In the genomic region with DNA sequence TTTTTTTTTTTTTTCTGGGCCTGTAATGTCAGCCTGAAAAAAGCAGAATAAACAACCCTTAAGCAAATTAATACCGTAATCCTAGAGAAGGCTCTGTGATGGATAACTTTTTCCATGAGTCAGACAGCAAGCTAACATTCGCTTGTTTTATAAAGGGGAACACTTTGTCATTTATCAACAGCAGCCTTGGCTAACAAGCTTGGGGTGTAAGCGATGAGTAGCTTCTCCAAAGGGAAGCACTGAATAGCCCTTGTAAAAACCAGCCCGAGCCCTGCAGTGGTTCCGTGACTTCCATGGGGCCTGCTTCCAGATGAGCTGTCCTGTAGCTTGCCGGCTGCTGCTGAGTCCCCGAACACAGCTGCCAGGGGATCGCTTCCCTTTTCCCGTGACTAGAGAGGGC, we compare ENCODE assay signal across 8 cellular contexts. TPM values are rescaled to one million over a fixed set of nuclear protein-coding genes. Genes with fewer than 3 reads are reported as not detected.
DNase-seq lines count a peak whose midpoint lies in the region; ATAC-seq, FAIRE-seq and TF ChIP-seq lines count a peak whose summit lies in the region.

No MANE protein-coding gene starts in this region.

- H4K5ac ChIP-seq in H1 (ENCODE audit: insufficient read length, low read depth, low read length) = no peak overlapping the region

- FAIRE-seq in H1 (lab: Jason Lieb, UNC) (no peak), GM12892 (lab: Jason Lieb, UNC) (no peak)

- no peak overlapping the region for H3K23ac ChIP-seq in H1 (ENCODE audit: insufficient read length)

- peaks cover 58% of the 10 kb centered on the region for H3K4me1 ChIP-seq in PC-3 (ENCODE audit: insufficient read depth, low read length)
- H3K4me1 ChIP-seq in H1 (replicated peaks in 1 of 4; ENCODE audit: control insufficient read depth in 3 of 4, insufficient read depth in 4 of 4, low read length in 3 of 4) = peaks cover 0 to 7% (median 4%) of the 10 kb centered on the region in 4 experiments; a peak in 6 of 7 replicates

- H3K4me2 ChIP-seq in PC-3 (ENCODE audit: low read length) = peak overlapping the region; percentile 82
- H3K4me2 ChIP-seq in H1 (ENCODE audit: insufficient read depth in 1 of 2, low read depth in 2 of 2, low read length in 2 of 2) = no peak overlapping the region

- no peak overlapping the region for H2BK5ac ChIP-seq in H1 (ENCODE audit: low read depth, low read length)

- peaks cover 8% of the 10 kb centered on the region for H3K27me3 Mint-ChIP-seq in nephron progenitor cell (ENCODE audit: low read depth, poor library complexity)

- H4K20me1 ChIP-seq in PC-3 (ENCODE audit: low read length) (no peaks in the 10 kb centered on the region), H1 (replicated peaks in 1 of 2; ENCODE audit: control insufficient read depth in 1 of 2, insufficient read depth in 2 of 2, low read length in 2 of 2) (peaks cover 4 to 6% of the 10 kb centered on the region in 2 experiments)

- H3K36me3 Mint-ChIP-seq in nephron progenitor cell (ENCODE audit: low read depth) = no peaks in the 10 kb centered on the region

- H3K9me2 ChIP-seq in PC-3 (replicated peaks; ENCODE audit: low read length) = no peaks in the 10 kb centered on the region

- peak overlapping the region; percentile 99 for H3K27ac ChIP-seq in PC-3 (ENCODE audit: low read length)
- H3K27ac ChIP-seq in H1 (ENCODE audit: low read depth, low read length) = no peak overlapping the region

- H2BK20ac ChIP-seq in H1 (ENCODE audit: low read length) = no peak overlapping the region

- peak; percentile 72 for ATAC-seq in PC-3
- ATAC-seq in GM19467 (IDR thresholded peaks at IDR 0.05; ENCODE audit: unreplicated experiment) = no peak

- H3K56ac ChIP-seq in H1 (replicated peaks; ENCODE audit: insufficient read length, low read depth, low read length) = no peak overlapping the region

- TF ChIP-seq CTCF in PC-3 (conservative IDR thresholded peaks at IDR 0.05; ENCODE audit: low read depth, low read length) = no peak
- no peak for TF ChIP-seq CTCF in H1 (IDR thresholded peaks at IDR 0.05; ENCODE audit: control extremely low read depth in 1 of 3, insufficient read depth in 1 of 3, low read depth in 1 of 3, low read length in 3 of 3)
- TF ChIP-seq CTCF in nephron progenitor cell (IDR thresholded peaks at IDR 0.05) = no peak

- peaks cover 78% of the 10 kb centered on the region for H3K4me1 Mint-ChIP-seq in nephron progenitor cell

- TF ChIP-seq RAD21 in H1 (IDR thresholded peaks at IDR 0.05 in 1 of 2, conservative IDR thresholded peaks at IDR 0.05 in 1 of 2; ENCODE audit: low read depth in 2 of 2, low read length in 2 of 2) = no peak

- peak overlapping the region; percentile 94 for H3K27ac Mint-ChIP-seq in nephron progenitor cell

- CTCF ChIA-PET in PC-3 (lab: Charles Lee) = interaction anchor here (1.0 to 1.2 kb wide), 4 partner anchors 29 to 51 kb away, joined by 3 to 15 read pairs (median 4); no protein-coding TSS in a partner anchor
- CTCF ChIA-PET in H1 (lab: Charles Lee; ENCODE audit: partially characterized antibody) = interaction anchor here (0.8 to 7.7 kb wide), 14 partner anchors 11 to 164 kb away, joined by 3 to 40 read pairs (median 4); a partner anchor contains a TSS

- no peak overlapping the region for H3K4ac ChIP-seq in H1 (replicated peaks; ENCODE audit: insufficient read length, low read depth, low read length)

- peaks cover 9% of the 10 kb centered on the region for H3F3A ChIP-seq in PC-3 (ENCODE audit: low read length, unreplicated experiment)

- H3K9me3 Mint-ChIP-seq in nephron progenitor cell = no peaks in the 10 kb centered on the region

- no peaks in the 10 kb centered on the region for H3K27me3 ChIP-seq in PC-3 (ENCODE audit: low read length)
- no peaks in the 10 kb centered on the region for H3K27me3 ChIP-seq in H1 (replicated peaks in 1 of 4; ENCODE audit: control insufficient read depth in 3 of 4, extremely low read depth in 1 of 4, insufficient read depth in 3 of 4, low read length in 3 of 4)

- H4K91ac ChIP-seq in H1 (replicated peaks; ENCODE audit: insufficient read length, low read length) = no peak overlapping the region

- TF ChIP-seq POLR2A in H1 (IDR thresholded peaks at IDR 0.05; ENCODE audit: control extremely low read depth in 1 of 2, low read depth in 2 of 2, low read length in 2 of 2) (no peak), GM12892 (IDR thresholded peaks at IDR 0.05; ENCODE audit: low read depth, low read length) (no peak)

- H3K4me3 ChIP-seq in PC-3 (ENCODE audit: low read length) (peak overlapping the region; percentile 52), H1 (ENCODE audit: extremely low read depth in 1 of 4, insufficient read depth in 2 of 4, low read depth in 3 of 4, low read length in 4 of 4) (no peak overlapping the region)

- 95% methylated on average over 9 of the region's 9 CpGs; no CpG with 5 or more reads in 1 of the 2 experiments for WGBS in H1 (ENCODE audit: extremely low coverage in 1 of 2, insufficient coverage in 1 of 2, insufficient read length in 1 of 2, insufficient replicate concordance in 2 of 2, low coverage in 1 of 2, low lambda C conversion rate in 2 of 2, missing lambda C conversion rate in 1 of 2), 2 experiments

- no peaks in the 10 kb centered on the region for H3K9me3 ChIP-seq in PC-3 (ENCODE audit: low read length)
- no peaks in the 10 kb centered on the region for H3K9me3 ChIP-seq in H1 (ENCODE audit: insufficient read depth in 2 of 2, low read depth in 1 of 2, low read length in 1 of 2)

- no peak for TF ChIP-seq EP300 in H1 (IDR thresholded peaks at IDR 0.05; ENCODE audit: borderline replicate concordance in 1 of 2, low read depth in 2 of 2, low read length in 2 of 2)

- DNase-seq in CD1c-positive myeloid dendritic cell (ENCODE audit: extremely low spot score) (peak; percentile 91), PC-3 (peak; percentile 76), H1 (ENCODE audit: low read depth in 1 of 2, low spot score in 2 of 2) (no peak), nephron progenitor cell (peak; percentile 34), GM12892 (ENCODE audit: insufficient read length) (no peak), GM19238 (ENCODE audit: insufficient read length, low spot score) (no peak), NCI-H1105 (lab: John Stamatoyannopoulos, UW) (no peak)

- peak overlapping the region; percentile 86 for H3K9ac ChIP-seq in PC-3 (ENCODE audit: low read length)
- H3K9ac ChIP-seq in H1 (replicated peaks in 1 of 4; ENCODE audit: extremely low read depth in 1 of 4, low read depth in 3 of 4, low read length in 3 of 4) = no peak overlapping the region; a peak in 3 of 7 replicates

- no peak overlapping the region for H3K4me3 Mint-ChIP-seq in nephron progenitor cell

- H2BK120ac ChIP-seq in H1 (replicated peaks; ENCODE audit: low read depth, low read length) = no peak overlapping the region

- H3K23me2 ChIP-seq in H1 (ENCODE audit: low read depth, low read length) = no peaks in the 10 kb centered on the region

- H2BK15ac ChIP-seq in H1 (ENCODE audit: low read length) = no peak overlapping the region

- TSS peak; percentile 43 for BruUV-seq in PC-3 (replicated peaks; lab: Mats Ljungman, UMichigan)

- H3K18ac ChIP-seq in H1 (ENCODE audit: extremely low read depth, low read length) = no peak overlapping the region

- H3K36me3 ChIP-seq in PC-3 (ENCODE audit: low read depth, low read length) (peaks cover 37% of the 10 kb centered on the region), H1 (ENCODE audit: control insufficient read depth in 2 of 4, insufficient read depth in 4 of 4, low read length in 3 of 4) (peaks cover 11 to 46% (median 18%) of the 10 kb centered on the region in 4 experiments)

- H3K14ac ChIP-seq in H1 (ENCODE audit: insufficient read length) = no peak overlapping the region

- peaks cover 12% of the 10 kb centered on the region for H3K79me1 ChIP-seq in H1 (ENCODE audit: low read depth, low read length)

- H2AK5ac ChIP-seq in H1 (ENCODE audit: low read depth, low read length) = no peak overlapping the region

- POLR2A ChIA-PET in PC-3 (lab: Charles Lee; ENCODE audit: unreplicated experiment) (interaction anchor here (0.6 to 1.9 kb wide), 4 partner anchors 29 to 50 kb away, joined by 3 to 7 read pairs (median 4); a partner anchor contains a TSS), H1 (lab: Charles Lee; ENCODE audit: partially characterized antibody) (interaction anchor here (0.6 to 9.3 kb wide), 8 partner anchors 9 to 165 kb away, joined by 3 to 51 read pairs (median 6); no protein-coding TSS in a partner anchor)

- intact Hi-C loops in PC-3 (cut with micrococcal nuclease) = loop anchor here (1.0 kb wide), 3 partner anchors 14 to 50 kb away; a partner anchor contains a TSS

- H2AFZ ChIP-seq in PC-3 (ENCODE audit: low read length) = no peak overlapping the region
- H2AFZ ChIP-seq in H1 (ENCODE audit: low read length) = no peak overlapping the region

- H3K79me2 ChIP-seq in PC-3 (ENCODE audit: low read length) (peaks cover 50% of the 10 kb centered on the region), H1 (ENCODE audit: control insufficient read depth in 1 of 2, insufficient read depth in 2 of 2, low read length in 2 of 2) (peaks cover 0 to 39% of the 10 kb centered on the region in 2 experiments; a peak in 2 of 4 replicates)

- peak overlapping the region; percentile 53 for H4K8ac ChIP-seq in H1 (ENCODE audit: extremely low read depth, insufficient read depth, low read length)

- no peak overlapping the region for H2BK12ac ChIP-seq in H1 (ENCODE audit: low read depth, low read length)

TF ChIP-seq in H1, 55 proteins besides CTCF, POLR2A, EP300 and RAD21:
- TF ChIP-seq MAFK (IDR thresholded peaks at IDR 0.05; ENCODE audit: low read depth, low read length) (no peak), TAF7 (optimal IDR thresholded peaks at IDR 0.05; ENCODE audit: borderline replicate concordance, low read depth, low read length) (no peak), RFX5 (IDR thresholded peaks at IDR 0.05; ENCODE audit: borderline replicate concordance, low read depth, low read length) (no peak), POLR2AphosphoS5 (IDR thresholded peaks at IDR 0.05; ENCODE audit: low read depth, low read length) (no peak), KDM4A (IDR thresholded peaks at IDR 0.05; ENCODE audit: low read depth, low read length, severe bottlenecking) (no peak)
TF ChIP-seq in H1: peak in this region for 0.

RNA-seq across cellular contexts. Expression of a gene that starts 29.6 kb away (rescaled TPM):
- 153 and 174 TPM in 2 replicates for total RNA-seq in PC-3 (2014; rRNA removed)
- 164 and 168 TPM in 2 replicates for total RNA-seq in H1 (2021; fragmentation: NEBNext Ultra II Directional; extraction: Animal tissue kit (Norgen Biotek cat#: 25700))
- 173 and 319 TPM in 2 replicates for polyA plus RNA-seq in H1 (2011; rRNA removed)
- 270 TPM for polyA plus RNA-seq in H1 (2011; cell fraction: cytosol; rRNA removed)
- 124 TPM for polyA plus RNA-seq in H1 (2011; cell fraction: nucleus; rRNA removed)
- polyA plus RNA-seq in H1 (2012, experiment 1 of 2) = 202 to 227 TPM (median 219 TPM) in 4 replicates
- 250 TPM for polyA plus RNA-seq in H1 (2012, experiment 2 of 2)
- polyA plus RNA-seq in H1 (2013, experiment 1 of 2) = 461 TPM
- 438 TPM for polyA plus RNA-seq in H1 (2013, experiment 2 of 2)
- 187 and 223 TPM in 2 replicates for polyA minus RNA-seq in H1 (2011; rRNA and poly(A)+ RNA removed)
- polyA minus RNA-seq in H1 (2011; cell fraction: cytosol; rRNA and poly(A)+ RNA removed) = 121 TPM
- polyA minus RNA-seq in H1 (2011; cell fraction: nucleus; rRNA and poly(A)+ RNA removed) = 81.6 TPM
- polyA plus RNA-seq in GM12892 (2012; ENCODE audit: missing spikeins) = 12.4 TPM

Comparison
In these comparisons a context has a peak if more than half of its experiments do, and no peak if none do; other contexts are left out.
1. DNase-seq: peak in CD1c-positive myeloid dendritic cell (single experiment), PC-3 (single experiment) and nephron progenitor cell (single experiment); none in H1 (0 of 2), GM12892 (single experiment), GM19238 (single experiment) and NCI-H1105 (single experiment).